In genomic region chr3:63864008-63864871, GRCh38 we compare ENCODE assay signal across 8 cellular contexts. TPM values are rescaled to one million over a fixed set of nuclear protein-coding genes. Genes with fewer than 3 reads are reported as not detected.
DNase-seq lines count a peak whose midpoint lies in the region; ATAC-seq, FAIRE-seq and TF ChIP-seq lines count a peak whose summit lies in the region.

No MANE protein-coding gene starts in this region.

- H4K20me1 ChIP-seq in GM12878 (ENCODE audit: control insufficient read depth, insufficient read depth) (no peaks in the 10 kb centered on the region), smooth muscle cell (ENCODE audit: low read depth) (peaks cover 8% of the 10 kb centered on the region)

- peak; percentile 53 to 74 for DNase-seq in AML-193 (lab: John Stamatoyannopoulos, UW)
- no peak for DNase-seq in GM12878 (ENCODE audit: low read depth, low spot score)
- DNase-seq in iPS-NIHi11 (ENCODE audit: low spot score), result peak; percentile 80
- peak; percentile 4 for DNase-seq in smooth muscle cell (lab: John Stamatoyannopoulos, UW; ENCODE audit: unreplicated experiment)
- no peak for DNase-seq in SHP77 (lab: John Stamatoyannopoulos, UW)

- H3F3A ChIP-seq in smooth muscle cell (ENCODE audit: low read depth), result no peaks in the 10 kb centered on the region

- peak overlapping the region; percentile 87 for H3K27ac Mint-ChIP-seq in T-helper 1 cell treated with Interleukin-12 subunit alpha and Interleukin-12 subunit beta and Interleukin-4 antibody, amounts not matched to agents 30 μg/mL and 1 μg/mL, for 36 hours

- peak overlapping the region; percentile 70 for H3K4me3 ChIP-seq in GM12878
- peak overlapping the region; percentile 90 for H3K4me3 ChIP-seq in smooth muscle cell

- TF ChIP-seq EP300 in GM12878 (IDR thresholded peaks at IDR 0.05; ENCODE audit: borderline replicate concordance in 1 of 2, control insufficient read depth in 1 of 2, low read depth in 2 of 2, low read length in 2 of 2), result no peak

- intact Hi-C loops in GM12878 (cut with micrococcal nuclease; ENCODE audit: unreplicated experiment), result loop anchor here (2.0 kb wide), 1 partner anchor 47 kb away; no protein-coding TSS in a partner anchor

- peak overlapping the region; percentile 49 for H2AFZ ChIP-seq in GM12878 (ENCODE audit: control insufficient read depth, low read depth, low read length)
- peak overlapping the region; percentile 90 for H2AFZ ChIP-seq in smooth muscle cell (ENCODE audit: low read depth)

- no TSS peak for BruUV-seq in GM12878 (replicated peaks; lab: Mats Ljungman, UMichigan)

- under 1% methylated on average over 44 of the region's 90 CpGs for WGBS in GM12878 (ENCODE audit: insufficient coverage, insufficient replicate concordance, low lambda C conversion rate, missing lambda C conversion rate)
- 1% methylated on average over 62 of the region's 90 CpGs for WGBS in smooth muscle cell (ENCODE audit: low lambda C conversion rate)

- H3K36me3 ChIP-seq in GM12878 (ENCODE audit: control insufficient read depth in 2 of 2, insufficient read depth in 2 of 2, low read length in 1 of 2) (no peaks in the 10 kb centered on the region), smooth muscle cell (ENCODE audit: low read depth) (no peaks in the 10 kb centered on the region)

- H3K36me3 Mint-ChIP-seq in T-helper 1 cell treated with Interleukin-12 subunit alpha and Interleukin-12 subunit beta and Interleukin-4 antibody, amounts not matched to agents 30 μg/mL and 1 μg/mL, for 36 hours (ENCODE audit: low read depth), result peaks cover 21% of the 10 kb centered on the region

- SMC1A ChIA-PET in GM12878 (lab: Charles Lee; ENCODE audit: uncharacterized antibody, unreplicated experiment), result interaction anchor here (0.9 to 1.0 kb wide), 2 partner anchors 12 to 34 kb away, joined by 3 read pairs; no protein-coding TSS in a partner anchor

- in situ Hi-C loops in GM12878 (cut with MboI), result no loop called here

- peak; percentile 30 for ATAC-seq in GM19043 (IDR thresholded peaks at IDR 0.05; ENCODE audit: low read depth, unreplicated experiment)
- peak; percentile 54 for ATAC-seq in HG03175 (IDR thresholded peaks at IDR 0.05; ENCODE audit: unreplicated experiment)
- peak; percentile 52 for ATAC-seq in GM12878

- H3K27ac ChIP-seq in GM12878 (ENCODE audit: control insufficient read depth, insufficient read depth) (peak overlapping the region; percentile 91), smooth muscle cell (ENCODE audit: low read depth) (no peak overlapping the region)

- no peaks in the 10 kb centered on the region for H3K9me3 Mint-ChIP-seq in T-helper 1 cell treated with Interleukin-12 subunit alpha and Interleukin-12 subunit beta and Interleukin-4 antibody, amounts not matched to agents 30 μg/mL and 1 μg/mL, for 36 hours

- POLR2A ChIA-PET in GM12878 (lab: Charles Lee), result interaction anchor here (1.4 kb wide), 1 partner anchor 12 kb away, joined by 5 read pairs; no protein-coding TSS in a partner anchor

- peak overlapping the region; percentile 91 for H3K9ac ChIP-seq in GM12878 (ENCODE audit: control insufficient read depth, insufficient read depth, low read length)
- peak overlapping the region; percentile 80 for H3K9ac ChIP-seq in smooth muscle cell (ENCODE audit: low read depth)

- H3K9me3 ChIP-seq in GM12878 (replicated peaks; ENCODE audit: control insufficient read depth, insufficient read depth, low read length) (no peaks in the 10 kb centered on the region), smooth muscle cell (replicated peaks; ENCODE audit: low read depth) (no peaks in the 10 kb centered on the region)

- no peak for TF ChIP-seq RAD21 in GM12878 (IDR thresholded peaks at IDR 0.05; ENCODE audit: insufficient read depth, low read depth, low read length)

- TF ChIP-seq POLR2A in GM12878 (IDR thresholded peaks at IDR 0.05; ENCODE audit: low read depth, low read length), result 0 out of 2 replicates have a peak, but pooled peaks have one; percentile 20

- no peaks in the 10 kb centered on the region for H3K27me3 ChIP-seq in GM12878 (replicated peaks in 1 of 2; ENCODE audit: control insufficient read depth in 2 of 2, insufficient read depth in 2 of 2, low read length in 1 of 2)
- no peaks in the 10 kb centered on the region for H3K27me3 ChIP-seq in smooth muscle cell (ENCODE audit: low read depth)

- FAIRE-seq in GM12878 (lab: Jason Lieb, UNC), result no peak

- H3K4me1 Mint-ChIP-seq in T-helper 1 cell treated with Interleukin-12 subunit alpha and Interleukin-12 subunit beta and Interleukin-4 antibody, amounts not matched to agents 30 μg/mL and 1 μg/mL, for 36 hours (ENCODE audit: low read depth), result peaks cover 41% of the 10 kb centered on the region

- H3K4me3 Mint-ChIP-seq in T-helper 1 cell treated with Interleukin-12 subunit alpha and Interleukin-12 subunit beta and Interleukin-4 antibody, amounts not matched to agents 30 μg/mL and 1 μg/mL, for 36 hours, result peak overlapping the region; percentile 90

- TF ChIP-seq CTCF in GM12878 (IDR thresholded peaks at IDR 0.05 in 2 of 3, conservative IDR thresholded peaks at IDR 0.05 in 1 of 3; ENCODE audit: control insufficient read depth in 2 of 3, extremely low read depth in 1 of 3, insufficient read depth in 1 of 3, low read depth in 3 of 3, low read length in 3 of 3) (no peak), smooth muscle cell (IDR thresholded peaks at IDR 0.05; ENCODE audit: borderline replicate concordance, insufficient read depth, poor library complexity, severe bottlenecking) (no peak)

- H3K79me2 ChIP-seq in GM12878 (ENCODE audit: control insufficient read depth, insufficient read depth, low read length) (peaks cover 72% of the 10 kb centered on the region), smooth muscle cell (ENCODE audit: low read depth) (peaks cover 64% of the 10 kb centered on the region)

- peaks cover 7% of the 10 kb centered on the region; the same call in 1 of the 2 replicates for H3K4me1 ChIP-seq in GM12878 (ENCODE audit: control insufficient read depth, insufficient read depth, low read length)
- peaks cover 6% of the 10 kb centered on the region for H3K4me1 ChIP-seq in smooth muscle cell (ENCODE audit: low read depth)

- peak overlapping the region; percentile 86 for H3K4me2 ChIP-seq in GM12878 (ENCODE audit: control insufficient read depth, insufficient read depth)
- peak overlapping the region; percentile 94 for H3K4me2 ChIP-seq in smooth muscle cell

- CTCF ChIA-PET in GM12878 (lab: Yijun Ruan, JAX), result interaction anchor here (0.6 kb wide), 1 partner anchor 43 kb away, joined by 4 read pairs; no protein-coding TSS in a partner anchor

- H3K27me3 Mint-ChIP-seq in T-helper 1 cell treated with Interleukin-12 subunit alpha and Interleukin-12 subunit beta and Interleukin-4 antibody, amounts not matched to agents 30 μg/mL and 1 μg/mL, for 36 hours (ENCODE audit: low read depth), result no peaks in the 10 kb centered on the region

- RAD21 ChIA-PET in GM12878 (lab: Charles Lee; ENCODE audit: unreplicated experiment), result interaction anchor here (1.4 kb wide), 1 partner anchor 48 kb away, joined by 5 read pairs; the partner anchor contains the start of gene SCAANT1

RNA-seq across cellular contexts. Expression of gene ATXN7, which starts 0.6 kb away (rescaled TPM):
- total RNA-seq in GM12878 (2013; cell fraction: nucleolus; rRNA removed), result 130 and 152 TPM in 2 replicates
- total RNA-seq in GM12878 (2014; rRNA removed), result 8.5 and 13.7 TPM in 2 replicates
- total RNA-seq in GM12878 (2014; rRNA removed; fragmentation: Illumina TruSeq; extraction: Trizol), result 16.1 and 18.1 TPM in 2 replicates
- 16.7 and 24.6 TPM in 2 replicates for total RNA-seq in GM12878 (2021)
- polyA plus RNA-seq in GM12878 (2011; ENCODE audit: low read depth), result 7.6 TPM
- polyA plus RNA-seq in GM12878 (2011; rRNA removed), result 14.2 and 21.2 TPM in 2 replicates
- 20.9 and 22.0 TPM in 2 replicates for polyA plus RNA-seq in GM12878 (2011; cell fraction: cytosol; rRNA removed)
- polyA plus RNA-seq in GM12878 (2011; cell fraction: nucleus; rRNA removed), result 60.1 and 74.5 TPM in 2 replicates
- 6.1 and 7.0 TPM in 2 replicates for polyA plus RNA-seq in GM12878 (2012)
- polyA plus RNA-seq in GM12878 (2014; fragmentation: Illumina TruSeq; extraction: Trizol), result 17.7 and 22.3 TPM in 2 replicates
- polyA plus RNA-seq in GM12878 (2014; fragmentation: Nextera tagmentation; extraction: Ambion mirVana), result 1 to 10 TPM; 1.5 to 3.2 TPM
- polyA plus RNA-seq in GM12878 (2014; rRNA removed), result 6.3 and 8.5 TPM in 2 replicates
- polyA plus RNA-seq in GM12878 (2016; fragmentation: Nextera tagmentation; extraction: Ambion mirVana), result 1 to 10 TPM in 1 of 2 experiments, under 1 TPM in 1; 0.83 to 1.2 TPM
- 116 and 117 TPM in 2 replicates for polyA minus RNA-seq in GM12878 (2011; rRNA and poly(A)+ RNA removed)
- polyA minus RNA-seq in GM12878 (2011; cell fraction: cytosol; rRNA and poly(A)+ RNA removed), result 13.5 and 13.6 TPM in 2 replicates
- 97.0 and 146 TPM in 2 replicates for polyA minus RNA-seq in GM12878 (2011; cell fraction: nucleus; rRNA and poly(A)+ RNA removed)
- total RNA-seq in smooth muscle cell, result 14.1 and 16.8 TPM in 2 replicates
- 3.1 and 3.6 TPM in 2 replicates for polyA plus RNA-seq in smooth muscle cell

RNA-seq across cellular contexts. Expression of gene THOC7, which starts 0.6 kb away (rescaled TPM):
- total RNA-seq in GM12878 (2013; cell fraction: nucleolus; rRNA removed), result 10.9 and 13.6 TPM in 2 replicates
- total RNA-seq in GM12878 (2014; rRNA removed), result 61.7 and 73.8 TPM in 2 replicates
- 129 and 138 TPM in 2 replicates for total RNA-seq in GM12878 (2014; rRNA removed; fragmentation: Illumina TruSeq; extraction: Trizol)
- total RNA-seq in GM12878 (2021), result 100 and 101 TPM in 2 replicates
- 62.5 TPM for polyA plus RNA-seq in GM12878 (2011; ENCODE audit: low read depth)
- polyA plus RNA-seq in GM12878 (2011; rRNA removed), result 81.0 and 147 TPM in 2 replicates
- polyA plus RNA-seq in GM12878 (2011; cell fraction: cytosol; rRNA removed), result 24.3 and 29.7 TPM in 2 replicates
- 20.1 and 20.9 TPM in 2 replicates for polyA plus RNA-seq in GM12878 (2011; cell fraction: nucleus; rRNA removed)
- 91.1 and 97.6 TPM in 2 replicates for polyA plus RNA-seq in GM12878 (2012)
- 167 and 206 TPM in 2 replicates for polyA plus RNA-seq in GM12878 (2014; fragmentation: Illumina TruSeq; extraction: Trizol)
- 100 to 1,000 TPM; 227 to 269 TPM for polyA plus RNA-seq in GM12878 (2014; fragmentation: Nextera tagmentation; extraction: Ambion mirVana)
- polyA plus RNA-seq in GM12878 (2014; rRNA removed), result 97.9 and 108 TPM in 2 replicates
- polyA plus RNA-seq in GM12878 (2016; fragmentation: Nextera tagmentation; extraction: Ambion mirVana), result 100 to 1,000 TPM; 146 to 157 TPM
- polyA minus RNA-seq in GM12878 (2011; rRNA and poly(A)+ RNA removed), result 7.2 and 18.1 TPM in 2 replicates
- polyA minus RNA-seq in GM12878 (2011; cell fraction: cytosol; rRNA and poly(A)+ RNA removed), result 7.9 and 10.6 TPM in 2 replicates
- polyA minus RNA-seq in GM12878 (2011; cell fraction: nucleus; rRNA and poly(A)+ RNA removed), result 4.0 and 4.5 TPM in 2 replicates
- total RNA-seq in smooth muscle cell, result 41.3 and 57.3 TPM in 2 replicates
- 57.5 and 59.9 TPM in 2 replicates for polyA plus RNA-seq in smooth muscle cell

RNA-seq across cellular contexts. Expression of gene C3orf49, which starts 45.1 kb away (rescaled TPM):
- total RNA-seq in GM12878 (2013; cell fraction: nucleolus; rRNA removed), result not detected in 2 replicates
- not detected in 2 replicates for total RNA-seq in GM12878 (2014; rRNA removed)
- not detected in 2 replicates for total RNA-seq in GM12878 (2014; rRNA removed; fragmentation: Illumina TruSeq; extraction: Trizol)
- not detected in 2 replicates for total RNA-seq in GM12878 (2021)
- polyA plus RNA-seq in GM12878 (2011; ENCODE audit: low read depth), result not detected
- not detected in 2 replicates for polyA plus RNA-seq in GM12878 (2011; rRNA removed)
- not detected in 2 replicates for polyA plus RNA-seq in GM12878 (2011; cell fraction: cytosol; rRNA removed)
- not detected in 2 replicates for polyA plus RNA-seq in GM12878 (2011; cell fraction: nucleus; rRNA removed)
- polyA plus RNA-seq in GM12878 (2012), result not detected in 2 replicates
- polyA plus RNA-seq in GM12878 (2014; fragmentation: Illumina TruSeq; extraction: Trizol), result not detected in 2 replicates
- not detected for polyA plus RNA-seq in GM12878 (2014; fragmentation: Nextera tagmentation; extraction: Ambion mirVana)
- polyA plus RNA-seq in GM12878 (2014; rRNA removed), result not detected in 2 replicates
- polyA plus RNA-seq in GM12878 (2016; fragmentation: Nextera tagmentation; extraction: Ambion mirVana), result under 1 TPM in 1 of 2 experiments, not detected in 1; 0.21 TPM
- not detected in 2 replicates for polyA minus RNA-seq in GM12878 (2011; rRNA and poly(A)+ RNA removed)
- polyA minus RNA-seq in GM12878 (2011; cell fraction: cytosol; rRNA and poly(A)+ RNA removed), result not detected in 2 replicates
- not detected in 2 replicates for polyA minus RNA-seq in GM12878 (2011; cell fraction: nucleus; rRNA and poly(A)+ RNA removed)
- total RNA-seq in smooth muscle cell, result not detected in 2 replicates
- polyA plus RNA-seq in smooth muscle cell, result 0.25 TPM in 1 of 2 replicates, not detected in the other

RNA-seq across cellular contexts. Expression of gene SCAANT1, which starts 47.9 kb away (rescaled TPM):
- total RNA-seq in GM12878 (2013; cell fraction: nucleolus; rRNA removed), result not detected in 2 replicates
- total RNA-seq in GM12878 (2014; rRNA removed), result 2.1 TPM in 1 of 2 replicates, not detected in the other
- total RNA-seq in GM12878 (2014; rRNA removed; fragmentation: Illumina TruSeq; extraction: Trizol), result 2.4 TPM in 1 of 2 replicates, not detected in the other
- total RNA-seq in GM12878 (2021), result 1.5 and 1.7 TPM in 2 replicates
- polyA plus RNA-seq in GM12878 (2011; ENCODE audit: low read depth), result not detected
- polyA plus RNA-seq in GM12878 (2011; rRNA removed), result 1.7 TPM in 1 of 2 replicates, not detected in the other
- polyA plus RNA-seq in GM12878 (2011; cell fraction: cytosol; rRNA removed), result not detected in 2 replicates
- not detected in 2 replicates for polyA plus RNA-seq in GM12878 (2011; cell fraction: nucleus; rRNA removed)
- polyA plus RNA-seq in GM12878 (2012), result 3.2 TPM in 1 of 2 replicates, not detected in the other
- polyA plus RNA-seq in GM12878 (2014; fragmentation: Illumina TruSeq; extraction: Trizol), result not detected in 2 replicates
- polyA plus RNA-seq in GM12878 (2014; fragmentation: Nextera tagmentation; extraction: Ambion mirVana), result under 1 TPM in 1 of 2 experiments, not detected in 1; 0.60 TPM
- not detected in 2 replicates for polyA plus RNA-seq in GM12878 (2014; rRNA removed)
- under 1 TPM; 0.95 TPM for polyA plus RNA-seq in GM12878 (2016; fragmentation: Nextera tagmentation; extraction: Ambion mirVana)
- not detected in 2 replicates for polyA minus RNA-seq in GM12878 (2011; rRNA and poly(A)+ RNA removed)
- polyA minus RNA-seq in GM12878 (2011; cell fraction: cytosol; rRNA and poly(A)+ RNA removed), result not detected in 2 replicates
- not detected in 2 replicates for polyA minus RNA-seq in GM12878 (2011; cell fraction: nucleus; rRNA and poly(A)+ RNA removed)
- not detected in 2 replicates for total RNA-seq in smooth muscle cell
- polyA plus RNA-seq in smooth muscle cell, result not detected in 2 replicates

Comparison
In these comparisons a context has a peak if more than half of its experiments do, and no peak if none do; other contexts are left out.
1. DNase-seq: peak in AML-193 (2 of 2), iPS-NIHi11 (single experiment) and smooth muscle cell (single experiment); none in GM12878 (single experiment) and SHP77 (0 of 2).
2. Peak in every context shown above with its lines, with median percentiles within 50 percentile points of each other: ATAC-seq.